ENCODE assay signal across 9 cellular contexts in genomic region chr3:105823149-105823866, GRCh38. TPM values are rescaled to one million over a fixed set of nuclear protein-coding genes. Genes with fewer than 3 reads are reported as not detected.
DNase-seq lines count a peak whose midpoint lies in the region; ATAC-seq, FAIRE-seq and TF ChIP-seq lines count a peak whose summit lies in the region.
"Had no signal": no experiment of that assay in that cellular context is flagged by ENCODE, and none has a peak within 500 bp of the region (broad histone marks: within the 10 kb centered on the region; RNA-seq: fewer than 3 reads in every experiment).

No MANE protein-coding gene starts in this region.

- H2AFZ ChIP-seq in PC-9, result no peak overlapping the region

- no peaks in the 10 kb centered on the region for H3K9me2 ChIP-seq in PC-9 (ENCODE audit: insufficient read depth)

- H4K20me1 ChIP-seq in PC-9 (ENCODE audit: insufficient read depth), result no peaks in the 10 kb centered on the region

- peaks cover 0 to 2% (median 0%) of the 10 kb centered on the region in 7 donors for H3K9me3 Mint-ChIP-seq in CD4-positive, CD25-positive, alpha-beta regulatory T cell
- H3K9me3 Mint-ChIP-seq in natural killer cell treated with Interleukin-12 subunit alpha and Interleukin-12 subunit beta and Interleukin-15 and Interleukin-18, amount 100 ng/mL, for 72 hours, result no peaks in the 10 kb centered on the region

- no peak overlapping the region for H3K27ac ChIP-seq in CD4-positive, CD25-positive, alpha-beta regulatory T cell (ENCODE audit: insufficient read depth, low read length, poor library complexity, severe bottlenecking)
- H3K27ac ChIP-seq in PC-9, result 0 out of 2 replicates have a peak overlapping the region, but pooled peaks have one; percentile 9
- H3K27ac ChIP-seq in duodenal mucosa (ENCODE audit: low read depth, low read length), result peak overlapping the region; percentile 34
- H3K27ac ChIP-seq: neutrophil had no signal

- H3K79me2 ChIP-seq in PC-9 (ENCODE audit: low read depth), result no peaks in the 10 kb centered on the region

- CTCF ChIA-PET in PC-9 (lab: Charles Lee), result no interaction called here

- peaks cover 32 to 68% (median 52%) of the 10 kb centered on the region in 4 donors for H3K4me1 Mint-ChIP-seq in CD4-positive, CD25-positive, alpha-beta regulatory T cell
- H3K4me1 Mint-ChIP-seq in natural killer cell treated with Interleukin-12 subunit alpha and Interleukin-12 subunit beta and Interleukin-15 and Interleukin-18, amount 100 ng/mL, for 72 hours (ENCODE audit: low read depth in 2 of 2), result peaks cover 53 to 66% of the 10 kb centered on the region in 2 donors

- peak overlapping the region in 1 of 4 donors; percentile 21 for H3K4me3 Mint-ChIP-seq in CD4-positive, CD25-positive, alpha-beta regulatory T cell
- H3K4me3 Mint-ChIP-seq in natural killer cell treated with Interleukin-12 subunit alpha and Interleukin-12 subunit beta and Interleukin-15 and Interleukin-18, amount 100 ng/mL, for 72 hours, result peak overlapping the region; percentile 71

- H3K9ac ChIP-seq in duodenal mucosa (ENCODE audit: low read depth in 1 of 2, low read length in 2 of 2), result no peak overlapping the region

- no peak for DNase-seq in CD4-positive, CD25-positive, alpha-beta regulatory T cell
- DNase-seq in PC-9 (peak; percentile 11 to 82), frontal cortex (ENCODE audit: low spot score in 2 of 2) (no peak), foreskin melanocyte (no peak), DMS79 (lab: John Stamatoyannopoulos, UW) (no peak), mucosa of gallbladder (ENCODE audit: low spot score) (no peak)
- no peak for DNase-seq in natural killer cell treated with Interleukin-12 subunit alpha and Interleukin-12 subunit beta and Interleukin-15 and Interleukin-18, amount 100 ng/mL, for 72 hours (ENCODE audit: low spot score)

- H3K4me2 ChIP-seq in PC-9, result peak overlapping the region; percentile 20

- peak; percentile 51 for ATAC-seq in CD4-positive, CD25-positive, alpha-beta regulatory T cell (ENCODE audit: low read depth in 2 of 2)
- peak; percentile 63 to 69 for ATAC-seq in natural killer cell treated with Interleukin-12 subunit alpha and Interleukin-12 subunit beta and Interleukin-15 and Interleukin-18, amount 100 ng/mL, for 72 hours

- H3K9me3 ChIP-seq in CD4-positive, CD25-positive, alpha-beta regulatory T cell (ENCODE audit: control insufficient read depth in 2 of 2, low read length in 2 of 2), result no peaks in the 10 kb centered on the region
- H3K9me3 ChIP-seq in PC-9 (ENCODE audit: insufficient read depth, low read depth), result no peaks in the 10 kb centered on the region; the same call in 1 of the 2 replicates
- H3K9me3 ChIP-seq in duodenal mucosa (ENCODE audit: control insufficient read depth in 1 of 2, low read length in 2 of 2), result no peaks in the 10 kb centered on the region
- H3K9me3 ChIP-seq: neutrophil had no signal

- no peaks in the 10 kb centered on the region for H3K27me3 Mint-ChIP-seq in CD4-positive, CD25-positive, alpha-beta regulatory T cell
- H3K27me3 Mint-ChIP-seq in natural killer cell treated with Interleukin-12 subunit alpha and Interleukin-12 subunit beta and Interleukin-15 and Interleukin-18, amount 100 ng/mL, for 72 hours, result no peaks in the 10 kb centered on the region

- H3K27me3 ChIP-seq in CD4-positive, CD25-positive, alpha-beta regulatory T cell (ENCODE audit: control insufficient read depth, insufficient read depth, low read length), result no peaks in the 10 kb centered on the region
- H3K27me3 ChIP-seq in PC-9 (ENCODE audit: insufficient read depth, low read depth) (no peaks in the 10 kb centered on the region), duodenal mucosa (ENCODE audit: control insufficient read depth in 1 of 2, insufficient read depth in 2 of 2, low read length in 2 of 2) (no peaks in the 10 kb centered on the region)
- H3K27me3 ChIP-seq: neutrophil had no signal

- peaks cover 3% of the 10 kb centered on the region for H3K36me3 ChIP-seq in CD4-positive, CD25-positive, alpha-beta regulatory T cell (ENCODE audit: control insufficient read depth, insufficient read depth, low read length)
- H3K36me3 ChIP-seq in PC-9 (ENCODE audit: low read depth), result 0 out of 2 replicates have a peak, but pooled peaks cover 5% of the 10 kb centered on the region
- H3K36me3 ChIP-seq in duodenal mucosa (ENCODE audit: control insufficient read depth in 1 of 2, insufficient read depth in 2 of 2, low read length in 2 of 2), result no peaks in the 10 kb centered on the region
- H3K36me3 ChIP-seq: neutrophil had no signal

- peaks cover 47% of the 10 kb centered on the region for H3K36me3 Mint-ChIP-seq in CD4-positive, CD25-positive, alpha-beta regulatory T cell
- H3K36me3 Mint-ChIP-seq in natural killer cell treated with Interleukin-12 subunit alpha and Interleukin-12 subunit beta and Interleukin-15 and Interleukin-18, amount 100 ng/mL, for 72 hours, result peaks cover 30% of the 10 kb centered on the region

- H3F3A ChIP-seq in PC-9 (ENCODE audit: insufficient read depth, low read depth), result peaks cover 8% of the 10 kb centered on the region; the same call in 1 of the 2 replicates

- no peak for TF ChIP-seq CTCF in PC-9 (conservative IDR thresholded peaks at IDR 0.05)

- no peak overlapping the region for H3K4me3 ChIP-seq in CD4-positive, CD25-positive, alpha-beta regulatory T cell (ENCODE audit: low read depth, low read length)
- no peak overlapping the region for H3K4me3 ChIP-seq in PC-9
- peak overlapping the region in 1 of 2 donors; percentile 38 for H3K4me3 ChIP-seq in duodenal mucosa (ENCODE audit: low read depth in 1 of 2, low read length in 2 of 2)

- intact Hi-C loops in PC-9 (cut with micrococcal nuclease; ENCODE audit: unreplicated experiment), result no loop called here

- peaks cover 13% of the 10 kb centered on the region for H3K4me1 ChIP-seq in CD4-positive, CD25-positive, alpha-beta regulatory T cell (ENCODE audit: control insufficient read depth, insufficient read depth, low read length, poor library complexity, severe bottlenecking)
- H3K4me1 ChIP-seq in PC-9 (replicated peaks; ENCODE audit: insufficient read depth) (peaks cover 16% of the 10 kb centered on the region), duodenal mucosa (ENCODE audit: control insufficient read depth in 1 of 2, insufficient read depth in 2 of 2, low read length in 2 of 2) (peaks cover 41 to 43% of the 10 kb centered on the region in 2 donors)

- POLR2A ChIA-PET in PC-9 (lab: Charles Lee; ENCODE audit: unreplicated experiment), result interaction anchor here (0.5 kb wide), 2 partner anchors 14 to 19 kb away, joined by 5 to 7 read pairs; no protein-coding TSS in a partner anchor

- FAIRE-seq in frontal cortex (lab: Jason Lieb, UNC), result no peak

- H3K27ac Mint-ChIP-seq in CD4-positive, CD25-positive, alpha-beta regulatory T cell, result peak overlapping the region; percentile 70 to 74 (median 72)
- peak overlapping the region; percentile 91 to 99 for H3K27ac Mint-ChIP-seq in natural killer cell treated with Interleukin-12 subunit alpha and Interleukin-12 subunit beta and Interleukin-15 and Interleukin-18, amount 100 ng/mL, for 72 hours

- no TSS peak for BruUV-seq in PC-9 (replicated peaks; lab: Mats Ljungman, UMichigan)

RNA-seq across cellular contexts. Expression of gene CBLB, which starts 45.5 kb away (rescaled TPM):
- 83.1 TPM for total RNA-seq in CD4-positive, CD25-positive, alpha-beta regulatory T cell
- 10 to 100 TPM; 23.9 to 36.4 (median 29.9) TPM for polyA plus RNA-seq in CD4-positive, CD25-positive, alpha-beta regulatory T cell
- 29.8 and 44.0 TPM in 2 replicates for total RNA-seq in PC-9 (2021)
- 10 to 100 TPM; 70.8 to 78.3 TPM for total RNA-seq in natural killer cell treated with Interleukin-12 subunit alpha and Interleukin-12 subunit beta and Interleukin-15 and Interleukin-18, amount 100 ng/mL, for 72 hours
- 22.0 TPM for total RNA-seq in frontal cortex
- total RNA-seq in mucosa of gallbladder, result 33.6 TPM

Comparison
In these comparisons a context has a peak if more than half of its experiments do, and no peak if none do; other contexts are left out.
1. DNase-seq: peak in PC-9 (2 of 2); none in CD4-positive, CD25-positive, alpha-beta regulatory T cell (0 of 3), natural killer cell treated with Interleukin-12 subunit alpha and Interleukin-12 subunit beta and Interleukin-15 and Interleukin-18, amount 100 ng/mL, for 72 hours (single experiment), frontal cortex (0 of 2), foreskin melanocyte (single experiment), DMS79 (single experiment) and mucosa of gallbladder (single experiment).